ENCODE assay signal across 1 cellular context in the genomic region with DNA sequence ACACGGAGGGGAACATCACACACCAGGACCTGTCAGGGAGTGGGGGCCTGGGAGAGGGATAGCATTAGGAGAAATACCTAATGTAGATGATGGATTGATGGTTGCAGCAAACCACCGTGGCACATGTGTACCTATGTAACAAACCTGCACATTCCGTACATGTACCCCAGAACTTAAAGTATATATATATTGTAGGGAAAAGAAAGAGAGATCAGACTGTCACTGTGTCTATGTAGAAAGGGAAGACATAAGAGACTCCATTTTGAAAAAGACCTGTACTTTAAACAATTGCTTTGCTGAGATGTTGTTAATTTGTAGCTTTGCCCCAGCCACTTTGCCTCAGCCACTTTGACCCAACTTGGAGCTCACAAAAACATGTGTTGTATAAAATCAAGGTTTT. TPM values are rescaled to one million over a fixed set of nuclear protein-coding genes. Genes with fewer than 3 reads are reported as not detected.
"Had no signal": no experiment of that assay in that cellular context is flagged by ENCODE, and none has a peak within 500 bp of the region (broad histone marks: within the 10 kb centered on the region; RNA-seq: fewer than 3 reads in every experiment).

No MANE protein-coding gene starts in this region.

RNA-seq across cellular contexts. Expression of a gene that starts 26.0 kb away (rescaled TPM):
- total RNA-seq: naive thymus-derived CD8-positive, alpha-beta T cell had no signal
